Comparison of ENCODE assay signal across 9 cellular contexts in the genomic region with DNA sequence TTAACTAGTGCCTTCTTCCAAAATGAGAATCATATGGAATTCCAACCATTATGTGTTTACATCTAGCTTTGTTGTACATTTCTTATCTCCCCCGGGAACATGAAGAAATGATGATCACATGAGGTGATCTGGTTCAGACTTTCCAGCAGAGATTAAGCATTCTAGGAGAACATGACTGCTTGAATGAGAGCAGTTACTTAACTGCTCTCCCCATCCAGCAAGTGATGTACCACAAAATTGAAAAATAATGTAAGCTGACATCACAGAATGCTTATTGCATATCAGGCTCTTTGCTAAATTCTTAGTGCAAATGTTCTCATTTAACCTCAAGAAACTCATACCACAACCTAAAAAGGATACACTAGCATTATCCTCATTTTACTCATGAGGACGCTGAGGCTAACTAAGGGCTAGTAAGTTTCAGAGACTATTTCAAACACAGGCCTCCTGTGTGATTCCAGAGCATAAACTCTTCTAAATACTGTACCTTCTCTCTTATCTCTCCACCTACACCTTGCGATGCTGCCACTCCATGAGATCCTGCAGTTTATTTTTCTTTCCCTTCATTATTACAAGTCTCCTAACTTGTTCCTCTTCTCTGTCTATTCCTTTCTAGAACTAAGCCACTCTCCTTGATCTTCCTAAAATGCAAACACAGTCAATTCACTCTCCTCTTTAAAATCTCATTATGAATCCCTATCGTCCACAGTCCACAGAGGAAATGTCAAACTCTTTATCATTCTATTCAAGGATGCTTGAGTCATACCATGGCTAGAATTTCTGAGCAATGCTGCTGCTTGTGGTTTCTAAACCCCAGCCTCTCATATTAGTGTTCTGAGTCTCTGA.
DNase-seq lines count a peak whose midpoint lies in the region; ATAC-seq and TF ChIP-seq lines count a peak whose summit lies in the region.
"Had no signal": no experiment of that assay in that cellular context is flagged by ENCODE, and none has a peak within 500 bp of the region (broad histone marks: within the 10 kb centered on the region; RNA-seq: fewer than 3 reads in every experiment).

No MANE protein-coding gene starts in this region.

- H3K27me3 ChIP-seq in BLaER1 treated with 17β-estradiol and CSF1 and Interleukin-3, amounts not matched to agents 10 nM and 100 nM, result no peaks in the 10 kb centered on the region
- no peaks in the 10 kb centered on the region for H3K27me3 ChIP-seq in effector memory CD4-positive, alpha-beta T cell (replicated peaks; ENCODE audit: control insufficient read depth, insufficient read depth, low read length, poor library complexity, severe bottlenecking)
- H3K27me3 ChIP-seq in suprapubic skin, result no peaks in the 10 kb centered on the region

- H3K36me3 ChIP-seq in BLaER1 treated with 17β-estradiol and CSF1 and Interleukin-3, amounts not matched to agents 10 nM and 100 nM, result no peaks in the 10 kb centered on the region
- no peaks in the 10 kb centered on the region for H3K36me3 ChIP-seq in effector memory CD4-positive, alpha-beta T cell (ENCODE audit: control insufficient read depth, insufficient read depth, low read length)
- H3K36me3 ChIP-seq in suprapubic skin, result no peaks in the 10 kb centered on the region

- no peaks in the 10 kb centered on the region for H4K20me1 ChIP-seq in BLaER1 treated with 17β-estradiol and CSF1 and Interleukin-3, amounts not matched to agents 10 nM and 100 nM

- no peak overlapping the region for H3K4me3 Mint-ChIP-seq in dendritic cell treated with granulocyte-macrophage colony-stimulating factor and Interleukin-4, amounts not matched to agents 40 ng/mL and 50 ng/mL, for 4 days
- H3K4me3 Mint-ChIP-seq: brain had no signal

- POLR2A ChIA-PET in HEK293T (lab: Yijun Ruan, JAX), result no interaction called here

- peaks cover 9% of the 10 kb centered on the region for H3K9me3 Mint-ChIP-seq in dendritic cell treated with granulocyte-macrophage colony-stimulating factor and Interleukin-4, amounts not matched to agents 40 ng/mL and 50 ng/mL, for 4 days
- H3K9me3 Mint-ChIP-seq: brain had no signal

- H3K27ac Mint-ChIP-seq in dendritic cell treated with granulocyte-macrophage colony-stimulating factor and Interleukin-4, amounts not matched to agents 40 ng/mL and 50 ng/mL, for 4 days, result peak overlapping the region; percentile 39

- peak; percentile 85 for ATAC-seq in GM21360 (IDR thresholded peaks at IDR 0.05; ENCODE audit: unreplicated experiment)
- ATAC-seq in HG03469 (IDR thresholded peaks at IDR 0.05; ENCODE audit: unreplicated experiment), result peak; percentile 79

- no peak for DNase-seq in effector memory CD4-positive, alpha-beta T cell
- no peak for DNase-seq in NCI-H748 treated with DMSO at 0.1 percent for 48 hours (lab: John Stamatoyannopoulos, UW)
- DNase-seq in HEK293T (ENCODE audit: extremely low spot score), result no peak
- no peak for DNase-seq in suprapubic skin (ENCODE audit: low spot score in 2 of 2)

- no peak for TF ChIP-seq EP300 in suprapubic skin (IDR thresholded peaks at IDR 0.05)

- TF ChIP-seq CTCF in suprapubic skin (IDR thresholded peaks at IDR 0.05), result no peak

- 0 out of 20 replicates have a peak overlapping the region, but pooled peaks of 1 of the 10 experiments have one; percentile 1 for H3K4me3 ChIP-seq in BLaER1 treated with 17β-estradiol and CSF1 and Interleukin-3, amounts not matched to agents 10 nM and 100 nM
- no peak overlapping the region for H3K4me3 ChIP-seq in effector memory CD4-positive, alpha-beta T cell (ENCODE audit: insufficient read depth, low read depth, low read length, poor library complexity, severe bottlenecking)
- no peak overlapping the region for H3K4me3 ChIP-seq in suprapubic skin

- no peaks in the 10 kb centered on the region; a peak in 3 of 22 replicates for H3K9me3 ChIP-seq in BLaER1 treated with 17β-estradiol and CSF1 and Interleukin-3, amounts not matched to agents 10 nM and 100 nM (replicated peaks in 1 of 11)
- H3K9me3 ChIP-seq in effector memory CD4-positive, alpha-beta T cell (ENCODE audit: control insufficient read depth, low read length), result no peaks in the 10 kb centered on the region
- no peaks in the 10 kb centered on the region for H3K9me3 ChIP-seq in suprapubic skin

- 73% methylated on average over 4 of the region's 4 CpGs for whole genome bisulfite sequencing in suprapubic skin

- peaks cover 44 to 89% (median 66%) of the 10 kb centered on the region in 10 experiments for H3K4me1 ChIP-seq in BLaER1 treated with 17β-estradiol and CSF1 and Interleukin-3, amounts not matched to agents 10 nM and 100 nM
- no peaks in the 10 kb centered on the region for H3K4me1 ChIP-seq in effector memory CD4-positive, alpha-beta T cell (ENCODE audit: control insufficient read depth, insufficient read depth, low read length, poor library complexity, severe bottlenecking)
- H3K4me1 ChIP-seq in suprapubic skin, result no peaks in the 10 kb centered on the region

- H3K4me1 Mint-ChIP-seq in dendritic cell treated with granulocyte-macrophage colony-stimulating factor and Interleukin-4, amounts not matched to agents 40 ng/mL and 50 ng/mL, for 4 days (ENCODE audit: low read depth), result peaks cover 62% of the 10 kb centered on the region
- H3K4me1 Mint-ChIP-seq: brain had no signal

- H3K36me3 Mint-ChIP-seq in dendritic cell treated with granulocyte-macrophage colony-stimulating factor and Interleukin-4, amounts not matched to agents 40 ng/mL and 50 ng/mL, for 4 days (ENCODE audit: low read depth), result no peaks in the 10 kb centered on the region
- H3K36me3 Mint-ChIP-seq: brain had no signal

- H3K9ac ChIP-seq in BLaER1 treated with 17β-estradiol and CSF1 and Interleukin-3, amounts not matched to agents 10 nM and 100 nM, result peak overlapping the region in 8 of 11 experiments; percentile 5 to 58 (median 38); a peak in 9 of 22 replicates

- CTCF ChIA-PET in HEK293T (lab: Yijun Ruan, JAX), result no interaction called here

- intact Hi-C loops in dendritic cell treated with granulocyte-macrophage colony-stimulating factor and Interleukin-4, amounts not matched to agents 40 ng/mL and 50 ng/mL, for 4 days (cut with micrococcal nuclease), result loop anchor here (5.0 kb wide), 1 partner anchor 147 kb away; no protein-coding TSS in a partner anchor

- H3K27me3 Mint-ChIP-seq in dendritic cell treated with granulocyte-macrophage colony-stimulating factor and Interleukin-4, amounts not matched to agents 40 ng/mL and 50 ng/mL, for 4 days, result no peaks in the 10 kb centered on the region

- H3K4me2 ChIP-seq in BLaER1 treated with 17β-estradiol and CSF1 and Interleukin-3, amounts not matched to agents 10 nM and 100 nM, result peak overlapping the region; percentile 61 to 87 (median 80)

- H3K27ac ChIP-seq in BLaER1 treated with 17β-estradiol and CSF1 and Interleukin-3, amounts not matched to agents 10 nM and 100 nM, result peak overlapping the region in 10 of 11 experiments; percentile 37 to 74 (median 62); a peak in 18 of 22 replicates
- no peak overlapping the region for H3K27ac ChIP-seq in effector memory CD4-positive, alpha-beta T cell (ENCODE audit: insufficient read depth, low read length, poor library complexity, severe bottlenecking)
- no peak overlapping the region for H3K27ac ChIP-seq in suprapubic skin

- no peak for TF ChIP-seq POLR2A in suprapubic skin (IDR thresholded peaks at IDR 0.05)

TF ChIP-seq in HEK293T, 16 proteins besides CTCF, POLR2A, EP300 and RAD21:
- TF ChIP-seq L3MBTL2 (conservative IDR thresholded peaks at IDR 0.05) (no peak), ELF4 (IDR thresholded peaks at IDR 0.05) (no peak), BHLHE40 (IDR thresholded peaks at IDR 0.05; ENCODE audit: borderline replicate concordance) (no peak), ZNF384 (IDR thresholded peaks at IDR 0.05) (no peak), FOXA1 (IDR thresholded peaks at IDR 0.05) (no peak), FOXM1 (IDR thresholded peaks at IDR 0.05; ENCODE audit: borderline replicate concordance) (no peak), CTBP1 (IDR thresholded peaks at IDR 0.05; ENCODE audit: borderline replicate concordance) (no peak)

Comparison
In these comparisons a context has a peak if more than half of its experiments do, and no peak if none do; other contexts are left out.
1. H3K27ac ChIP-seq: peak in BLaER1 treated with 17β-estradiol and CSF1 and Interleukin-3, amounts not matched to agents 10 nM and 100 nM (10 of 11); none in effector memory CD4-positive, alpha-beta T cell (single experiment) and suprapubic skin (single experiment).